Comparison of ENCODE assay signal across 17 cellular contexts in the genomic region with DNA sequence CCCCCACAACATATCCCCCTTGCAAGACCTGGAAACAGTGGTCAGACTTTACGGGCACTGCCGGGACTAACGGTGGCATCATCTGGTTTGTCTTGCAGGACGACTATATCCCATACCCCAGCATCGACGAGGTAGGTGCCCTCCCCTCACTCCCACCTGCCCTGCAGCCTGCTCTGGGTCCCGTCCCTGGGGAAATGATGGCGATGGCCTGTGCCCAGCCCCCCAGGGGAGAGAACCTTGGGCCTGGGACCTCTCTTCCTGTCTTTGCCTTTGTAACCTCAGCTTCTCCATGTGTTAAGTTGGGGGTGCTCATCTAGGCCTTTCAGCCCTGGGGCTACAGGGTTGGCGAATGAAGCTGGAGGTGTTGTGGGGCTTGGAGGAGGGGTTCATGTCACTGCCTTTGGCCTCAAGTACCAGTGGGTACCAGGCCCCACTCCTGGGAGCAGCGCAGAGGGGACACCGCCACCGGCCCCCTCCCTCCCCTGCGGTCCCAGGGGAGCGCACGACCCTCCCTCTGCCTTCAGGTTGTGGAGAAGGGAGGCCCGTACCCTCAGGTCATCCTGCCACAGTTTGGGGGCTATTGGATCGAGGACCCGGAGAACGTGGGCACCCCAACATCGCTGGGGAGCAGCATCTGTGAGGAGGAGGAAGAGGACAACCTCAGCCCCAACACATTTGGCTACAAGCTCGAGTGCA.
DNase-seq lines count a peak whose midpoint lies in the region; ATAC-seq and TF ChIP-seq lines count a peak whose summit lies in the region.
"Had no signal": no experiment of that assay in that cellular context is flagged by ENCODE, and none has a peak within 500 bp of the region (broad histone marks: within the 10 kb centered on the region; RNA-seq: fewer than 3 reads in every experiment).

No MANE protein-coding gene starts in this region.

- H3K9me3 ChIP-seq in BLaER1 (no peaks in the 10 kb centered on the region), esophagus muscularis mucosa (no peaks in the 10 kb centered on the region), sigmoid colon (no peaks in the 10 kb centered on the region), A673 (ENCODE audit: low read depth, low read length, poor library complexity, severe bottlenecking) (no peaks in the 10 kb centered on the region), aorta (ENCODE audit: control insufficient read depth, low read length) (no peaks in the 10 kb centered on the region), gastrocnemius medialis (no peaks in the 10 kb centered on the region)
- H3K9me3 ChIP-seq: SJCRH30 had no signal

- H3K9me3 Mint-ChIP-seq in GM23338: no peaks in the 10 kb centered on the region
- H3K9me3 Mint-ChIP-seq: CD8-positive, alpha-beta T cell had no signal

- no peak for ATAC-seq in GM23338
- no peak for ATAC-seq in aorta (ENCODE audit: low FRiP score)
- ATAC-seq in gastrocnemius medialis: no peak
- ATAC-seq: CD8-positive, alpha-beta T cell had no signal

- H3K4me1 ChIP-seq in BLaER1: peaks cover 28% of the 10 kb centered on the region
- H3K4me1 ChIP-seq in GM23338 (ENCODE audit: insufficient read depth): peaks cover 3% of the 10 kb centered on the region; the same call in 1 of the 2 replicates
- H3K4me1 ChIP-seq in esophagus muscularis mucosa: no peaks in the 10 kb centered on the region
- H3K4me1 ChIP-seq in sigmoid colon: peaks cover 8 to 38% (median 33%) of the 10 kb centered on the region in 4 donors
- no peaks in the 10 kb centered on the region for H3K4me1 ChIP-seq in A673 (ENCODE audit: insufficient read depth, low read length, poor library complexity, severe bottlenecking)
- H3K4me1 ChIP-seq in aorta (ENCODE audit: control insufficient read depth in 1 of 2, insufficient read depth in 2 of 2, low read length in 2 of 2): no peaks in the 10 kb centered on the region
- no peaks in the 10 kb centered on the region for H3K4me1 ChIP-seq in gastrocnemius medialis

- peak overlapping the region; percentile 38; the same call in 1 of the 2 replicates for H3K9ac ChIP-seq in BLaER1

- TF ChIP-seq POLR2A in esophagus muscularis mucosa (IDR thresholded peaks at IDR 0.05; ENCODE audit: low read depth) (no peak), sigmoid colon (IDR thresholded peaks at IDR 0.05) (no peak), gastrocnemius medialis (IDR thresholded peaks at IDR 0.05) (no peak)

- POLR2A ChIA-PET in A673 (lab: Charles Lee; ENCODE audit: low non-redundant PET): no interaction called here

- peaks cover 9% of the 10 kb centered on the region for H3K27me3 Mint-ChIP-seq in GM23338 (ENCODE audit: insufficient read depth, low read depth, poor library complexity)

- H3K4me1 Mint-ChIP-seq in GM23338: peaks cover 25% of the 10 kb centered on the region

- H3K27ac ChIP-seq in BLaER1 (peak overlapping the region; percentile 51), GM23338 (ENCODE audit: low read depth) (peak overlapping the region; percentile 45; the same call in 1 of the 2 replicates), esophagus muscularis mucosa (replicated peaks in 1 of 4) (no peak overlapping the region), sigmoid colon (no peak overlapping the region), A673 (ENCODE audit: low read depth, low read length, poor library complexity, severe bottlenecking) (no peak overlapping the region), aorta (ENCODE audit: low read depth in 1 of 2, low read length in 2 of 2) (no peak overlapping the region), gastrocnemius medialis (no peak overlapping the region)
- H3K27ac ChIP-seq: SJCRH30 had no signal

- no peaks in the 10 kb centered on the region for H3K9me2 ChIP-seq in GM23338 (ENCODE audit: insufficient read depth)

- H3K36me3 Mint-ChIP-seq in GM23338 (ENCODE audit: low read depth): peaks cover 22% of the 10 kb centered on the region

- WGBS in esophagus muscularis mucosa: 92% methylated on average over 18 of the region's 21 CpGs
- 87 to 91% methylated on average over 21 of the region's 21 CpGs for WGBS in sigmoid colon, 2 donors
- WGBS in aorta, 2 donors: 92% methylated on average over 20 to 21 of the region's 21 CpGs

- no peak overlapping the region for H3K27ac Mint-ChIP-seq in GM23338
- H3K27ac Mint-ChIP-seq: CD8-positive, alpha-beta T cell had no signal

- TF ChIP-seq CTCF in GM23338 (conservative IDR thresholded peaks at IDR 0.05; ENCODE audit: low read depth in 2 of 2): no peak
- no peak for TF ChIP-seq CTCF in esophagus muscularis mucosa (IDR thresholded peaks at IDR 0.05)
- TF ChIP-seq CTCF in sigmoid colon (IDR thresholded peaks at IDR 0.05): no peak
- TF ChIP-seq CTCF in A673 (conservative IDR thresholded peaks at IDR 0.05; ENCODE audit: low read depth, low read length): no peak
- TF ChIP-seq CTCF in gastrocnemius medialis (IDR thresholded peaks at IDR 0.05 in 4 of 5, conservative IDR thresholded peaks at IDR 0.05 in 1 of 5): no peak

- H4K20me1 ChIP-seq in BLaER1 (peaks cover 75% of the 10 kb centered on the region), GM23338 (replicated peaks; ENCODE audit: insufficient read depth) (peaks cover 4% of the 10 kb centered on the region)

- H3K36me3 ChIP-seq in BLaER1: peaks cover 93% of the 10 kb centered on the region
- H3K36me3 ChIP-seq in GM23338 (ENCODE audit: insufficient read depth): peaks cover 8% of the 10 kb centered on the region; the same call in 1 of the 2 replicates
- H3K36me3 ChIP-seq in esophagus muscularis mucosa: no peaks in the 10 kb centered on the region
- no peaks in the 10 kb centered on the region for H3K36me3 ChIP-seq in sigmoid colon
- no peaks in the 10 kb centered on the region for H3K36me3 ChIP-seq in A673 (ENCODE audit: insufficient read depth, low read length, poor library complexity, severe bottlenecking)
- no peaks in the 10 kb centered on the region for H3K36me3 ChIP-seq in aorta (ENCODE audit: control insufficient read depth in 1 of 2, insufficient read depth in 2 of 2, low read length in 1 of 2)
- H3K36me3 ChIP-seq in gastrocnemius medialis: no peaks in the 10 kb centered on the region
- H3K36me3 ChIP-seq: SJCRH30 had no signal

- TF ChIP-seq EP300 in esophagus muscularis mucosa (IDR thresholded peaks at IDR 0.05) (no peak), sigmoid colon (IDR thresholded peaks at IDR 0.05) (no peak)

- H3K79me2 ChIP-seq in GM23338 (replicated peaks; ENCODE audit: insufficient read depth): peaks cover 3% of the 10 kb centered on the region; the same call in 1 of the 2 replicates

- H3K27me3 ChIP-seq in BLaER1 (no peaks in the 10 kb centered on the region), GM23338 (ENCODE audit: insufficient read depth) (no peaks in the 10 kb centered on the region), esophagus muscularis mucosa (no peaks in the 10 kb centered on the region), sigmoid colon (no peaks in the 10 kb centered on the region), A673 (replicated peaks; ENCODE audit: insufficient read depth, low read depth, low read length, poor library complexity) (peaks cover 13% of the 10 kb centered on the region), aorta (ENCODE audit: control insufficient read depth in 1 of 2, insufficient read depth in 2 of 2, low read length in 1 of 2) (no peaks in the 10 kb centered on the region), gastrocnemius medialis (no peaks in the 10 kb centered on the region)
- H3K27me3 ChIP-seq: SJCRH30 had no signal

- BruUV-seq in A673 (replicated peaks; lab: Mats Ljungman, UMichigan): no TSS peak

- intact Hi-C loops in esophagus muscularis mucosa (cut with DNase I) (no loop called here), sigmoid colon (cut with DNase I) (no loop called here), A673 (cut with micrococcal nuclease; ENCODE audit: unreplicated experiment) (no loop called here), aorta (cut with DNase I) (no loop called here), gastrocnemius medialis (cut with DNase I; ENCODE audit: low total_unique reads) (no loop called here)

- H3K4me3 ChIP-seq in BLaER1: no peak overlapping the region
- H3K4me3 ChIP-seq in GM23338: no peak overlapping the region
- no peak overlapping the region for H3K4me3 ChIP-seq in esophagus muscularis mucosa
- no peak overlapping the region for H3K4me3 ChIP-seq in sigmoid colon
- no peak overlapping the region for H3K4me3 ChIP-seq in A673 (ENCODE audit: low read depth, low read length, poor library complexity, severe bottlenecking)
- H3K4me3 ChIP-seq in aorta (ENCODE audit: low read length in 2 of 2): no peak overlapping the region
- no peak overlapping the region for H3K4me3 ChIP-seq in gastrocnemius medialis
- H3K4me3 ChIP-seq: SJCRH30 had no signal

- no peaks in the 10 kb centered on the region for H3F3A ChIP-seq in GM23338 (replicated peaks; ENCODE audit: low read depth)

- no peak overlapping the region for H2AFZ ChIP-seq in GM23338

- DNase-seq in GM23338 (ENCODE audit: low spot score): no peak
- peak; percentile 31 for DNase-seq in esophagus muscularis mucosa (ENCODE audit: extremely low spot score)
- peak; percentile 37 for DNase-seq in sigmoid colon
- DNase-seq in A673 (ENCODE audit: low spot score): no peak
- no peak for DNase-seq in aorta
- DNase-seq in gastrocnemius medialis: no peak
- DNase-seq: DMS79, KG1, NCI-H1417 treated with DMSO at 0.1 percent for 48 hours, NCI-H2029, NCI-H2171, NCI-H446, NCI-H69, OCI-M1, SJCRH30 had no signal

- H3K4me2 ChIP-seq in BLaER1 (peak overlapping the region; percentile 43), GM23338 (no peak overlapping the region)

- no peak overlapping the region for H3K4me3 Mint-ChIP-seq in GM23338
- H3K4me3 Mint-ChIP-seq: CD8-positive, alpha-beta T cell had no signal

- in situ Hi-C loops in gastrocnemius medialis (cut with MboI; ENCODE audit: low sequenced_read_pairs in 4 of 4): no loop called here

- CTCF ChIA-PET in A673 (lab: Charles Lee): no interaction called here

TF ChIP-seq in GM23338, 12 proteins besides CTCF, POLR2A, EP300 and RAD21:
- no peak for TF ChIP-seq CREB1 (CRISPR knock-in tag; IDR thresholded peaks at IDR 0.05; ENCODE audit: low read depth)
- no peak for TF ChIP-seq STAT1 (IDR thresholded peaks at IDR 0.05; ENCODE audit: unreplicated experiment)
- TF ChIP-seq ZNF114 (CRISPR knock-in tag; IDR thresholded peaks at IDR 0.05): no peak
- TF ChIP-seq, protein P1, sequence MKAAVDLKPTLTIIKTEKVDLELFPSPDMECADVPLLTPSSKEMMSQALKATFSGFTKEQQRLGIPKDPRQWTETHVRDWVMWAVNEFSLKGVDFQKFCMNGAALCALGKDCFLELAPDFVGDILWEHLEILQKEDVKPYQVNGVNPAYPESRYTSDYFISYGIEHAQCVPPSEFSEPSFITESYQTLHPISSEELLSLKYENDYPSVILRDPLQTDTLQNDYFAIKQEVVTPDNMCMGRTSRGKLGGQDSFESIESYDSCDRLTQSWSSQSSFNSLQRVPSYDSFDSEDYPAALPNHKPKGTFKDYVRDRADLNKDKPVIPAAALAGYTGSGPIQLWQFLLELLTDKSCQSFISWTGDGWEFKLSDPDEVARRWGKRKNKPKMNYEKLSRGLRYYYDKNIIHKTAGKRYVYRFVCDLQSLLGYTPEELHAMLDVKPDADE (IDR thresholded peaks at IDR 0.05): no peak
- TF ChIP-seq POLR2AphosphoS5 (IDR thresholded peaks at IDR 0.05; ENCODE audit: low read depth): no peak

Comparison
In these comparisons a context has a peak if more than half of its experiments do, and no peak if none do; other contexts are left out.
1. H3K27ac ChIP-seq: peak in BLaER1 (single experiment) and GM23338 (single experiment); none in esophagus muscularis mucosa (0 of 4), sigmoid colon (0 of 4), A673 (single experiment), aorta (0 of 2) and gastrocnemius medialis (0 of 4).
2. DNase-seq: peak in esophagus muscularis mucosa (single experiment) and sigmoid colon (single experiment); none in GM23338 (single experiment), A673 (single experiment), aorta (0 of 2) and gastrocnemius medialis (0 of 2).